Comparison of ENCODE assay signal across 29 cellular contexts in the genomic region with DNA sequence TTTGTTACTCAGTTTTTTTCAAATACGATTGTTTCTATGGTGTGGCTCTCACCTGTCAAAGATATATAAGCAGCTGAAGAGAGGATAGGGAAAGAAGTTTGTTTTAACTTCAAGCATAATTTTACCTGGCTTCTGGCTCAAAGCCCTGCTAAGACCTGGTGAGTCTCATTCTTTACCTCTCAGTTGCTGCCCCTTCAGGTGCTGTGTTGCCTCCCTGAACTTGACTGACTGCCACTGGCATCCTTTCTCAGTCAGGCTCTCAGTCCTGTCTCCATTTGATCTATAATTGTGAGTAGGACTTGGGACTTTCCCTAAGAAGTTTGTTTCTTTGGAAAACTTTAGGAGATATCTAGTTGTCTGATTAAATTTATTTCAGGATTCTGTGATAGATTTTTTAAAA.
"Had no signal": no experiment of that assay in that cellular context is flagged by ENCODE, and none has a peak within 500 bp of the region (broad histone marks: within the 10 kb centered on the region; RNA-seq: fewer than 3 reads in every experiment).

No MANE protein-coding gene starts in this region.

- H3K27ac Mint-ChIP-seq: dendritic cell treated with granulocyte-macrophage colony-stimulating factor and Interleukin-4, amounts not matched to agents 40 ng/mL and 50 ng/mL, for 4 days; effector memory CD8-positive, alpha-beta T cell; endodermal cell had no signal

- DNase-seq: colonic mucosa; cortex of kidney; dermis blood vessel endothelial cell; dorsolateral prefrontal cortex; effector CD4-positive, alpha-beta T cell; effector CD8-positive, alpha-beta T cell; effector memory CD4-positive, alpha-beta T cell; effector memory CD8-positive, alpha-beta T cell; endodermal cell; erythroblast; esophagus squamous epithelium; foreskin fibroblast; foreskin keratinocyte; foreskin melanocyte; gastrocnemius medialis; glutamatergic neuron; head of caudate nucleus; heart left ventricle; heart right ventricle had no signal

- H3K27me3 Mint-ChIP-seq: dendritic cell treated with granulocyte-macrophage colony-stimulating factor and Interleukin-4, amounts not matched to agents 40 ng/mL and 50 ng/mL, for 4 days; effector memory CD8-positive, alpha-beta T cell had no signal

- H3K36me3 ChIP-seq: colonic mucosa, esophagus muscularis mucosa, esophagus squamous epithelium, gastrocnemius medialis, gastroesophageal sphincter, heart left ventricle, heart right ventricle had no signal

- FAIRE-seq: colon, endometrium, endothelial cell of umbilical vein, frontal cortex had no signal

- H3K27me3 ChIP-seq: colonic mucosa, esophagus muscularis mucosa, esophagus squamous epithelium, foreskin keratinocyte, gastrocnemius medialis, gastroesophageal sphincter, heart left ventricle, heart right ventricle had no signal

- H3K27ac ChIP-seq: colonic mucosa, coronary artery, dorsolateral prefrontal cortex, epithelial cell of prostate, esophagus muscularis mucosa, esophagus squamous epithelium, foreskin keratinocyte, gastrocnemius medialis, gastroesophageal sphincter, heart left ventricle, heart right ventricle had no signal

- ATAC-seq: effector memory CD8-positive, alpha-beta T cell; esophagus mucosa; foreskin keratinocyte; gastrocnemius medialis; gastroesophageal sphincter; heart left ventricle; heart right ventricle had no signal

- H3K4me3 ChIP-seq: colonic mucosa, coronary artery, dorsolateral prefrontal cortex, esophagus muscularis mucosa, esophagus squamous epithelium, gastrocnemius medialis, gastroesophageal sphincter, heart left ventricle, heart right ventricle had no signal

- H3K4me3 Mint-ChIP-seq: dendritic cell treated with granulocyte-macrophage colony-stimulating factor and Interleukin-4, amounts not matched to agents 40 ng/mL and 50 ng/mL, for 4 days; effector memory CD8-positive, alpha-beta T cell; endodermal cell had no signal

- H3K4me1 ChIP-seq: colonic mucosa, esophagus muscularis mucosa, esophagus squamous epithelium, foreskin keratinocyte, gastrocnemius medialis, gastroesophageal sphincter, heart left ventricle, heart right ventricle had no signal

- H3K9me3 ChIP-seq: colonic mucosa, esophagus muscularis mucosa, esophagus squamous epithelium, gastrocnemius medialis had no signal
